Comparison of ENCODE assay signal across 8 cellular contexts in the genomic region with DNA sequence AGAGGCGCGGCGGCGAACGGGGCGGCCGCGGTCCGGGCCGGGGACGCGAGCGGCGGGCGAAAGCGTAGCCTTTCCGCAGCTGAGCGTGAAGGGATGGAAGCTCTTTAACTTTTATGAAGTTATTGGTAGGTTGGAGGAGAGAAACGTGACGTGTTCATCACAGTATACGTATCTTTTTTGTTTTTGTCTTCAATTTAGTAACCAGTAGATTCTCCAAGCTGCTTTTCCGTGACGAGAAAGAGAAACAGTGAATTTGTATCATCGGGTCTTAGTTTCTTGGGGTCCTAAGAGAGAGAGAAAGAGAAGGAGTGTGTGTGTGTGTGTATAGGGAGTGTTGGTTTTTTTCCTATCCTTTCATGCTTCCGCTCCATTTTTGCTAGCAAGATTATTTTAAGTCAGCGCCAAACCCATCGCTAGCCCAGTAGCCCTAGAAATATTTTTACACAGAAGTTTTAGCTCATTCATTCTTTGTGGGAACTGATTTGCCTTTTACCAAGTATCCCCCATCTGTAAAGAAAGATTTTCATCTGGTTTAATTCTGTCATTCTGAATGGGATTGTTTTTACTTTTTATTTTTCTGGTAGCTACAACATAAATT. TPM values are rescaled to one million over a fixed set of nuclear protein-coding genes. Genes with fewer than 3 reads are reported as not detected.
DNase-seq lines count a peak whose midpoint lies in the region; ATAC-seq and TF ChIP-seq lines count a peak whose summit lies in the region.

No MANE protein-coding gene starts in this region.

- peak overlapping the region; percentile 89 for H3K4me2 ChIP-seq in PC-3 (ENCODE audit: low read length)

- CTCF ChIA-PET in PC-3 (lab: Charles Lee) = interaction anchor here (0.6 kb wide), 1 partner anchor 229 kb away, joined by 3 read pairs; no protein-coding TSS in a partner anchor

- ATAC-seq in PC-3 = no peak
- peak in 1 of 4 donors; percentile 1 for ATAC-seq in psoas muscle
- no peak for ATAC-seq in GM18502 (IDR thresholded peaks at IDR 0.05; ENCODE audit: poor library complexity, unreplicated experiment)
- no peak for ATAC-seq in HG03354 (IDR thresholded peaks at IDR 0.05; ENCODE audit: poor library complexity, severe bottlenecking, unreplicated experiment)

- intact Hi-C loops in PC-3 (cut with micrococcal nuclease) (loop anchor here (5.0 kb wide), 1 partner anchor 81 kb away; the partner anchor contains the start of gene BOK), psoas muscle (cut with DNase I) (loop anchor here in 1 of 2 donors (10.0 kb wide), 1 partner anchor 273 kb away; no protein-coding TSS in a partner anchor)

- H3K4me3 ChIP-seq in GM12865 (ENCODE audit: low read depth, low read length) (peak overlapping the region; percentile 82), PC-3 (ENCODE audit: low read length) (peak overlapping the region; percentile 94), esophagus (ENCODE audit: low read depth in 1 of 2, low read length in 2 of 2) (peak overlapping the region; percentile 76 to 85), psoas muscle (peak overlapping the region; percentile 87)

- no peaks in the 10 kb centered on the region for H3K9me2 ChIP-seq in PC-3 (replicated peaks; ENCODE audit: low read length)

- H3K4me1 ChIP-seq in PC-3 (ENCODE audit: insufficient read depth, low read length) = peaks cover 17% of the 10 kb centered on the region
- H3K4me1 ChIP-seq in esophagus (ENCODE audit: control insufficient read depth in 2 of 2, insufficient read depth in 2 of 2, low read length in 1 of 2) = peaks cover 8 to 18% of the 10 kb centered on the region in 2 donors
- peaks cover 30% of the 10 kb centered on the region for H3K4me1 ChIP-seq in psoas muscle

- peak overlapping the region; percentile 93; the same call in 1 of the 2 replicates for H2AFZ ChIP-seq in PC-3 (ENCODE audit: low read length)

- no peaks in the 10 kb centered on the region for H3K9me3 ChIP-seq in PC-3 (ENCODE audit: low read length)
- no peaks in the 10 kb centered on the region for H3K9me3 ChIP-seq in esophagus (ENCODE audit: control insufficient read depth in 2 of 2, insufficient read depth in 1 of 2, low read depth in 1 of 2, low read length in 1 of 2)
- H3K9me3 ChIP-seq in psoas muscle = peaks cover 5% of the 10 kb centered on the region

- DNase-seq in GM12865 (ENCODE audit: low read depth) (no peak), PC-3 (no peak), psoas muscle (no peak), pons (ENCODE audit: low spot score) (no peak), ureter (ENCODE audit: low spot score) (no peak)

- BruUV-seq in PC-3 (replicated peaks; lab: Mats Ljungman, UMichigan) = TSS peak; percentile 49

- 1% methylated on average over 26 to 27 of the region's 27 CpGs for WGBS in esophagus, 2 donors
- WGBS in psoas muscle, 3 donors = 1% methylated on average over 22 to 27 of the region's 27 CpGs

- H3K27ac ChIP-seq in PC-3 (ENCODE audit: low read length) = no peak overlapping the region
- peak overlapping the region; percentile 98 to 99 for H3K27ac ChIP-seq in esophagus (ENCODE audit: low read depth in 2 of 2, low read length in 1 of 2)
- peak overlapping the region; percentile 99 for H3K27ac ChIP-seq in psoas muscle

- H4K20me1 ChIP-seq in PC-3 (ENCODE audit: low read length) = peaks cover 25% of the 10 kb centered on the region; the same call in 1 of the 2 replicates

- H3K36me3 ChIP-seq in PC-3 (ENCODE audit: low read depth, low read length) (peaks cover 13% of the 10 kb centered on the region), esophagus (ENCODE audit: control insufficient read depth in 2 of 2, insufficient read depth in 2 of 2, low read length in 1 of 2) (peaks cover 0 to 11% of the 10 kb centered on the region in 2 donors), psoas muscle (ENCODE audit: insufficient read depth in 1 of 2, low read depth in 1 of 2) (peaks cover 0 to 22% of the 10 kb centered on the region in 2 donors)

- POLR2A ChIA-PET in PC-3 (lab: Charles Lee; ENCODE audit: unreplicated experiment) = interaction anchor here (0.7 kb wide), 1 partner anchor 125 kb away, joined by 6 read pairs; no protein-coding TSS in a partner anchor

- peaks cover 90% of the 10 kb centered on the region for H3K79me2 ChIP-seq in PC-3 (ENCODE audit: low read length)

- H3F3A ChIP-seq in PC-3 (ENCODE audit: low read length, unreplicated experiment) = no peaks in the 10 kb centered on the region

- peak overlapping the region; percentile 97 for H3K9ac ChIP-seq in PC-3 (ENCODE audit: low read length)

- H3K27me3 ChIP-seq in PC-3 (ENCODE audit: low read length) = no peaks in the 10 kb centered on the region
- no peaks in the 10 kb centered on the region for H3K27me3 ChIP-seq in esophagus (ENCODE audit: control insufficient read depth in 1 of 2, insufficient read depth in 2 of 2, low read length in 2 of 2)
- H3K27me3 ChIP-seq in psoas muscle (ENCODE audit: insufficient read depth in 3 of 3, low read length in 2 of 3) = no peaks in the 10 kb centered on the region

- TF ChIP-seq CTCF in GM12865 (IDR thresholded peaks at IDR 0.05; ENCODE audit: insufficient read depth, low read depth, low read length, missing control alignments) = no peak
- TF ChIP-seq CTCF in PC-3 (conservative IDR thresholded peaks at IDR 0.05; ENCODE audit: low read depth, low read length) = no peak
- no peak for TF ChIP-seq CTCF in psoas muscle (IDR thresholded peaks at IDR 0.05)

RNA-seq across cellular contexts. Expression of gene ATG4B, which starts 0.7 kb away (rescaled TPM):
- total RNA-seq in PC-3 (2014; rRNA removed) (83.0 and 88.6 TPM in 2 replicates), psoas muscle (10 to 100 TPM; 33.7 to 51.3 (median 37.3) TPM), ureter (82.9 TPM)
- polyA plus RNA-seq in esophagus (10 to 100 TPM; 43.2 to 54.4 TPM), psoas muscle (10 to 100 TPM; 40.0 to 48.3 (median 40.8) TPM)

RNA-seq across cellular contexts. Expression of gene THAP4, which starts 1.2 kb away (rescaled TPM):
- total RNA-seq in PC-3 (2014; rRNA removed) = 75.1 and 102 TPM in 2 replicates
- polyA plus RNA-seq in esophagus = 10 to 100 TPM; 37.2 to 52.1 TPM
- 10 to 100 TPM; 64.9 to 96.7 (median 79.4) TPM for total RNA-seq in psoas muscle
- 100 to 1,000 TPM in 1 of 3 donors, 10 to 100 TPM in 2; 86.6 to 133 (median 93.1) TPM for polyA plus RNA-seq in psoas muscle
- 41.9 TPM for total RNA-seq in ureter

RNA-seq across cellular contexts. Expression of gene DTYMK, which starts 48.5 kb away (rescaled TPM):
- total RNA-seq in PC-3 (2014; rRNA removed) = 130 and 155 TPM in 2 replicates
- 10 to 100 TPM; 13.7 to 25.2 TPM for polyA plus RNA-seq in esophagus
- total RNA-seq in psoas muscle = 1 to 10 TPM; 6.4 to 8.5 (median 6.7) TPM
- 10 to 100 TPM in 2 of 3 donors, 1 to 10 TPM in 1; 8.1 to 24.6 (median 20.0) TPM for polyA plus RNA-seq in psoas muscle
- total RNA-seq in ureter = 15.7 TPM
